9 cellular contexts compared by ENCODE assay signal in the genomic region with DNA sequence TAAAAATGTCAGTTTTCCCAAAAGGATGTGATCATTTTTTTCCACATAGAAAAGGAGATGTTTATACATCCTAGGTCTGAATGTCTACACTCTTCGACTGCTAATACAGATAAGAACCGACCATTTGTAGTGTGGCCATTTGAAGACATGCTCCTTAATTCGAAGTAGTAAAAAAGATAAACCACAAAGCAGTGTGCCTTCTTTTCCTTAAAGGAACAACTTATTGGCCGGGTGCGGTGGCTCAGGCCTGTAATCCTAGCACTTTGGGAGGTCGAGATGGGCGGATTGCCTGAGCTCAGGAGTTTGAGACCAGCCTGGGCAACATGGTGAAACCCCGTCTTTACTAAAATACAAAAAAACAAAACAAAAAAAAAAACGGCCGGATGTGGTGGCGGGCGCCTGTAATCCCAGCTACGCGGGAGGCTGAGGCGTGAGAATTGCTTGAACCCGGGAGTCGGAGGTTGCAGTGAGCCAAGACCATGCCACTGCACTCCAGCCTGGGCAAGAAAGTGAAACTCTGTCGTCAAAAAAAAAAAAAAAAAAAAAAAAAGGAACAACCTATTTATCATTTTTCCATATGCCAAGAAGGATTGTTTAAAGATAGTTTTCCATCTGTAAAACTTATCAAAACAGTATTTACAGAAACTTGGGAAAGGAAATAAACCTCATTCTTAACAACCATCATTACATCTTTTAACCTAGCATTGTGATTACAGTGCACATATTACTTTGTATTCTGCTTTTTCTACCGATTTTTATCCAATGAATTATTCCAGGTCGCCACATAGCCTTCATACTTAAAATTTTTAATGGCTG. TPM values are rescaled to one million over a fixed set of nuclear protein-coding genes. Genes with fewer than 3 reads are reported as not detected.
DNase-seq lines count a peak whose midpoint lies in the region; ATAC-seq and FAIRE-seq lines count a peak whose summit lies in the region.
"Had no signal": no experiment of that assay in that cellular context is flagged by ENCODE, and none has a peak within 500 bp of the region (broad histone marks: within the 10 kb centered on the region; RNA-seq: fewer than 3 reads in every experiment).

No MANE protein-coding gene starts in this region.

- no peak overlapping the region for H3K9ac ChIP-seq in endocrine pancreas (ENCODE audit: control insufficient read depth, insufficient read depth, low read length)
- no peak overlapping the region for H3K9ac ChIP-seq in rectal smooth muscle tissue (ENCODE audit: low read length)

- no peak for ATAC-seq in HG03439 (IDR thresholded peaks at IDR 0.05; ENCODE audit: unreplicated experiment)

- H3K4me1 ChIP-seq in SJCRH30 = 0 out of 2 replicates have a peak, but pooled peaks cover 2% of the 10 kb centered on the region
- peaks cover 4% of the 10 kb centered on the region for H3K4me1 ChIP-seq in endocrine pancreas (ENCODE audit: control insufficient read depth, insufficient read depth, low read length)
- no peaks in the 10 kb centered on the region for H3K4me1 ChIP-seq in rectal smooth muscle tissue (ENCODE audit: control insufficient read depth, insufficient read depth, low read length)

- no peaks in the 10 kb centered on the region for H3K36me3 ChIP-seq in SJCRH30
- H3K36me3 ChIP-seq in endocrine pancreas (ENCODE audit: control insufficient read depth, insufficient read depth, low read length) = no peaks in the 10 kb centered on the region
- no peaks in the 10 kb centered on the region for H3K36me3 ChIP-seq in rectal smooth muscle tissue (ENCODE audit: control insufficient read depth, insufficient read depth, low read length)

- H3K9me3 ChIP-seq in SJCRH30 (replicated peaks) (no peaks in the 10 kb centered on the region), endocrine pancreas (ENCODE audit: control insufficient read depth, low read length) (no peaks in the 10 kb centered on the region)

- H3K27ac ChIP-seq in SJCRH30 (peak overlapping the region; percentile 74), rectal smooth muscle tissue (ENCODE audit: low read depth, low read length) (no peak overlapping the region)

- FAIRE-seq in GM18507 (lab: Jason Lieb, UNC) = peak; percentile 24

- H3K4me3 ChIP-seq in SJCRH30 (peak overlapping the region; percentile 78), endocrine pancreas (ENCODE audit: control insufficient read depth, insufficient read depth, low read length) (peak overlapping the region; percentile 81), rectal smooth muscle tissue (ENCODE audit: low read length) (peak overlapping the region; percentile 57)

- H3K27me3 ChIP-seq in SJCRH30 = no peaks in the 10 kb centered on the region
- no peaks in the 10 kb centered on the region for H3K27me3 ChIP-seq in endocrine pancreas (ENCODE audit: control insufficient read depth, insufficient read depth, low read length)
- H3K27me3 ChIP-seq in rectal smooth muscle tissue (ENCODE audit: control insufficient read depth, insufficient read depth, low read length) = no peaks in the 10 kb centered on the region

- DNase-seq in GM18507 (ENCODE audit: extremely low spot score, insufficient read length, low read depth) (no peak), SJCRH30 (no peak), NCI-H748 treated with DMSO at 0.1 percent for 48 hours (lab: John Stamatoyannopoulos, UW) (no peak), DMS153 (lab: John Stamatoyannopoulos, UW) (no peak), anterior cingulate cortex (lab: John Stamatoyannopoulos, UW) (no peak)
- DNase-seq: NCI-H2029 had no signal

RNA-seq across cellular contexts. Expression of gene INTS6L, which starts 2.6 kb away (rescaled TPM):
- 12.0 and 13.6 TPM in 2 replicates for total RNA-seq in SJCRH30 (2014; rRNA removed; shearing (Covaris generic))
